Comparison of ENCODE assay signal across 10 cellular contexts in genomic region chr7:593324-594115, GRCh38.
DNase-seq lines count a peak whose midpoint lies in the region; ATAC-seq and TF ChIP-seq lines count a peak whose summit lies in the region.
"Had no signal": no experiment of that assay in that cellular context is flagged by ENCODE, and none has a peak within 500 bp of the region (broad histone marks: within the 10 kb centered on the region; RNA-seq: fewer than 3 reads in every experiment).

No MANE protein-coding gene starts in this region.

- H3K27ac Mint-ChIP-seq in activated B cell treated with CpG ODN at 0.5 μM for 24 hours, result no peak overlapping the region
- H3K27ac Mint-ChIP-seq in memory B cell, result no peak overlapping the region
- peak overlapping the region in 1 of 7 donors; percentile 19 for H3K27ac Mint-ChIP-seq in CD14-positive monocyte

- peaks cover 24% of the 10 kb centered on the region for H3K4me1 Mint-ChIP-seq in activated B cell treated with CpG ODN at 0.5 μM for 24 hours
- peaks cover 19% of the 10 kb centered on the region for H3K4me1 Mint-ChIP-seq in memory B cell
- H3K4me1 Mint-ChIP-seq in CD14-positive monocyte, result peaks cover 14% of the 10 kb centered on the region

- no peak for TF ChIP-seq CTCF in activated B cell treated with CpG ODN at 0.5 μM for 24 hours (IDR thresholded peaks at IDR 0.05)
- TF ChIP-seq CTCF in CD14-positive monocyte (IDR thresholded peaks at IDR 0.05), result no peak

- DNase-seq in GDM1 (lab: John Stamatoyannopoulos, UW), result peak; percentile 58
- peak; percentile 31 for DNase-seq in GM19238 (ENCODE audit: insufficient read length, low spot score)
- peak; percentile 47 for DNase-seq in activated B cell treated with CpG ODN at 0.5 μM for 24 hours
- no peak for DNase-seq in memory B cell (ENCODE audit: low spot score in 2 of 2)
- no peak for DNase-seq in CD14-positive monocyte (ENCODE audit: low spot score)
- DNase-seq in NCI-H2227 (lab: John Stamatoyannopoulos, UW; ENCODE audit: unreplicated experiment), result no peak
- DNase-seq in NCI-H82 (lab: John Stamatoyannopoulos, UW), result no peak
- DNase-seq: DMS153, NCI-H2171 had no signal

- POLR2A ChIA-PET in activated B cell treated with CpG ODN at 0.5 μM for 24 hours (lab: Charles Lee), result interaction anchor here (1.7 kb wide), 1 partner anchor 11 kb away, joined by 5 read pairs; no protein-coding TSS in a partner anchor

- CTCF ChIA-PET in activated B cell treated with CpG ODN at 0.5 μM for 24 hours (lab: Charles Lee), result no interaction called here

- ATAC-seq in activated B cell treated with CpG ODN at 0.5 μM for 24 hours (ENCODE audit: low read depth), result peak; percentile 77
- ATAC-seq in memory B cell (ENCODE audit: low read depth), result peak; percentile 31
- ATAC-seq in GM18520 (IDR thresholded peaks at IDR 0.05; ENCODE audit: unreplicated experiment), result no peak

- H3K4me3 Mint-ChIP-seq in activated B cell treated with CpG ODN at 0.5 μM for 24 hours (peak overlapping the region; percentile 38), memory B cell (no peak overlapping the region), CD14-positive monocyte (peak overlapping the region in 1 of 2 donors; percentile 67)

- H3K9me3 Mint-ChIP-seq in activated B cell treated with CpG ODN at 0.5 μM for 24 hours (peaks cover 2% of the 10 kb centered on the region), memory B cell (peaks cover 4% of the 10 kb centered on the region), CD14-positive monocyte (peaks cover 6 to 23% (median 8%) of the 10 kb centered on the region in 7 donors)

- H3K36me3 Mint-ChIP-seq in activated B cell treated with CpG ODN at 0.5 μM for 24 hours (ENCODE audit: low read depth) (peaks cover 10% of the 10 kb centered on the region), memory B cell (peaks cover 9% of the 10 kb centered on the region), CD14-positive monocyte (no peaks in the 10 kb centered on the region)

- intact Hi-C loops in activated B cell treated with CpG ODN at 0.5 μM for 24 hours (cut with micrococcal nuclease) (loop anchor here (1.0 kb wide), 1 partner anchor 8 kb away; no protein-coding TSS in a partner anchor), CD14-positive monocyte (cut with micrococcal nuclease) (no loop called here)

- H3K27me3 Mint-ChIP-seq in activated B cell treated with CpG ODN at 0.5 μM for 24 hours (no peaks in the 10 kb centered on the region), memory B cell (no peaks in the 10 kb centered on the region), CD14-positive monocyte (ENCODE audit: low read depth in 3 of 3) (peaks cover 14 to 41% (median 21%) of the 10 kb centered on the region in 3 donors)

Comparison
In these comparisons a context has a peak if more than half of its experiments do, and no peak if none do; other contexts are left out.
1. DNase-seq: peak in GDM1 (single experiment), GM19238 (single experiment) and activated B cell treated with CpG ODN at 0.5 μM for 24 hours (single experiment); none in memory B cell (0 of 2), CD14-positive monocyte (single experiment), NCI-H2227 (single experiment) and NCI-H82 (single experiment).